11 cellular contexts compared by ENCODE assay signal in the genomic region with DNA sequence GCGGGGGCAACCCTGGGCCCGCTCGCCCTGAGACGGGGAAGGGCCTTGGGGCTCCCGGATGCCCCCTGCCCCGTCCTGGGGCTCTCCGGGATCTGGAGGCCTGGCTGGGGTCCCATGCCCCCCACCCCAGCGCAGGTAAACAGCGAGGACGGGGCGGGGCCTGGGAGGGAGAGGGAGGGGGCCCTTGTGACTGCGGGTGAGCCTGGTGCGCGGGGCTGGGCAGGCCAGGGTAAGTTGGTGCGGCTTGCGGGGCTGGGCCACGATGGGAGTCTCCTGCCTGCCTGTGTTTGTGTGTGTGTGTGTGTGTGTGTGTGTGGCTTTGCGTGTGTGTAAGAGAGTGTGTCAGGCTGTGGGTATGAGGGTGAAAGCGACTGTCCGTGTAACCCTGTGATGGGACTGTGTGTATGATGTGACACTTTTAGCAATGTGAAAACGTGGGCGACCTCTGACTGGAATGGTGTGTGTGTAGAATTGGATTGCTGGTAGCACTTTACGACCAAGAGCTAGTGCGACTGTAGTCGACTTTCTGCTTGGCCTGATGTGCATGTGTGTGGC. TPM values are rescaled to one million over a fixed set of nuclear protein-coding genes. Genes with fewer than 3 reads are reported as not detected.
A peak's percentile ranks its signal among the peaks of the same experiment; 100 is the strongest.
DNase-seq lines count a peak whose midpoint lies in the region; ATAC-seq and TF ChIP-seq lines count a peak whose summit lies in the region.
"Had no signal": no experiment of that assay in that cellular context is flagged by ENCODE, and none has a peak within 500 bp of the region (broad histone marks: within the 10 kb centered on the region; RNA-seq: fewer than 3 reads in every experiment).

No MANE protein-coding gene starts in this region.

- peaks cover 31% of the 10 kb centered on the region for H3K4me1 ChIP-seq in suprapubic skin

- CTCF ChIA-PET in activated CD8-positive, alpha-beta memory T cell treated with anti-CD3 and anti-CD28 coated beads, Interleukin-2, amount 10 ng/mL, durations not matched to agents 7 days and 5 days (lab: Charles Lee): no interaction called here
- CTCF ChIA-PET in activated CD8-positive, alpha-beta T cell treated with anti-CD3 and anti-CD28 coated beads for 36 hours (lab: Charles Lee): no interaction called here
- CTCF ChIA-PET in RWPE1 (lab: Yijun Ruan, JAX): no interaction called here

- H3K9me3 Mint-ChIP-seq in activated CD8-positive, alpha-beta memory T cell treated with anti-CD3 and anti-CD28 coated beads, Interleukin-2, amount 10 ng/mL, durations not matched to agents 7 days and 5 days (ENCODE audit: low read depth): no peaks in the 10 kb centered on the region
- no peaks in the 10 kb centered on the region for H3K9me3 Mint-ChIP-seq in activated CD8-positive, alpha-beta T cell treated with anti-CD3 and anti-CD28 coated beads for 36 hours
- no peaks in the 10 kb centered on the region for H3K9me3 Mint-ChIP-seq in stimulated activated naive B cell treated with anti-CD40 and anti-IgM and Interleukin-4, amounts not matched to agents 10 μg/mL and 1 μg/mL and 100 μg/mL, for 72 hours
- H3K9me3 Mint-ChIP-seq: nephron had no signal

- H3K9me3 ChIP-seq in suprapubic skin: no peaks in the 10 kb centered on the region

- intact Hi-C loops in activated CD8-positive, alpha-beta T cell treated with anti-CD3 and anti-CD28 coated beads for 36 hours (cut with micrococcal nuclease): no loop called here

- no peak for TF ChIP-seq EP300 in suprapubic skin (IDR thresholded peaks at IDR 0.05)

- H3K4me3 Mint-ChIP-seq in activated CD8-positive, alpha-beta memory T cell treated with anti-CD3 and anti-CD28 coated beads, Interleukin-2, amount 10 ng/mL, durations not matched to agents 7 days and 5 days: no peak overlapping the region
- H3K4me3 Mint-ChIP-seq in activated CD8-positive, alpha-beta T cell treated with anti-CD3 and anti-CD28 coated beads for 36 hours: no peak overlapping the region
- no peak overlapping the region for H3K4me3 Mint-ChIP-seq in stimulated activated naive B cell treated with anti-CD40 and anti-IgM and Interleukin-4, amounts not matched to agents 10 μg/mL and 1 μg/mL and 100 μg/mL, for 72 hours

- no peak overlapping the region for H3K27ac Mint-ChIP-seq in activated CD8-positive, alpha-beta memory T cell treated with anti-CD3 and anti-CD28 coated beads, Interleukin-2, amount 10 ng/mL, durations not matched to agents 7 days and 5 days
- H3K27ac Mint-ChIP-seq in activated CD8-positive, alpha-beta T cell treated with anti-CD3 and anti-CD28 coated beads for 36 hours: no peak overlapping the region
- H3K27ac Mint-ChIP-seq in stimulated activated naive B cell treated with anti-CD40 and anti-IgM and Interleukin-4, amounts not matched to agents 10 μg/mL and 1 μg/mL and 100 μg/mL, for 72 hours: no peak overlapping the region
- H3K27ac Mint-ChIP-seq: CD14-positive monocyte, nephron had no signal

- no peak for TF ChIP-seq CTCF in activated CD8-positive, alpha-beta T cell treated with anti-CD3 and anti-CD28 coated beads for 36 hours (IDR thresholded peaks at IDR 0.05)
- TF ChIP-seq CTCF in suprapubic skin (IDR thresholded peaks at IDR 0.05): no peak
- no peak for TF ChIP-seq CTCF in RWPE1 (conservative IDR thresholded peaks at IDR 0.05; ENCODE audit: low read depth)

- H3K27ac ChIP-seq in suprapubic skin (peak overlapping the region; percentile 56), RWPE1 (no peak overlapping the region)

- 14% methylated on average over 8 of the region's 25 CpGs for WGBS in suprapubic skin

- no peaks in the 10 kb centered on the region for H3K36me3 Mint-ChIP-seq in activated CD8-positive, alpha-beta memory T cell treated with anti-CD3 and anti-CD28 coated beads, Interleukin-2, amount 10 ng/mL, durations not matched to agents 7 days and 5 days
- no peaks in the 10 kb centered on the region for H3K36me3 Mint-ChIP-seq in activated CD8-positive, alpha-beta T cell treated with anti-CD3 and anti-CD28 coated beads for 36 hours (ENCODE audit: low read depth)
- no peaks in the 10 kb centered on the region for H3K36me3 Mint-ChIP-seq in stimulated activated naive B cell treated with anti-CD40 and anti-IgM and Interleukin-4, amounts not matched to agents 10 μg/mL and 1 μg/mL and 100 μg/mL, for 72 hours

- H3K36me3 ChIP-seq in suprapubic skin: no peaks in the 10 kb centered on the region

- peak overlapping the region; percentile 37 for H3K4me3 ChIP-seq in iPS-11a (ENCODE audit: low read depth, low read length)
- H3K4me3 ChIP-seq in suprapubic skin: peak overlapping the region; percentile 50

- ATAC-seq in activated CD8-positive, alpha-beta memory T cell treated with anti-CD3 and anti-CD28 coated beads, Interleukin-2, amount 10 ng/mL, durations not matched to agents 7 days and 5 days: peak; percentile 17
- ATAC-seq in activated CD8-positive, alpha-beta T cell treated with anti-CD3 and anti-CD28 coated beads for 36 hours: peak; percentile 7
- no peak for ATAC-seq in stimulated activated naive B cell treated with anti-CD40 and anti-IgM and Interleukin-4, amounts not matched to agents 10 μg/mL and 1 μg/mL and 100 μg/mL, for 72 hours (replicated peaks)

- no peak for TF ChIP-seq POLR2A in suprapubic skin (IDR thresholded peaks at IDR 0.05)

- POLR2A ChIA-PET in activated CD8-positive, alpha-beta T cell treated with anti-CD3 and anti-CD28 coated beads for 36 hours (lab: Charles Lee): interaction anchor here (1.1 kb wide), 1 partner anchor 314 kb away, joined by 3 read pairs; no protein-coding TSS in a partner anchor
- POLR2A ChIA-PET in RWPE1 (lab: Yijun Ruan, JAX; ENCODE audit: low non-redundant PET): no interaction called here

- peaks cover 7% of the 10 kb centered on the region for H3K4me1 Mint-ChIP-seq in activated CD8-positive, alpha-beta memory T cell treated with anti-CD3 and anti-CD28 coated beads, Interleukin-2, amount 10 ng/mL, durations not matched to agents 7 days and 5 days
- peaks cover 7% of the 10 kb centered on the region for H3K4me1 Mint-ChIP-seq in activated CD8-positive, alpha-beta T cell treated with anti-CD3 and anti-CD28 coated beads for 36 hours (ENCODE audit: low read depth)
- peaks cover 6 to 12% of the 10 kb centered on the region in 2 donors for H3K4me1 Mint-ChIP-seq in stimulated activated naive B cell treated with anti-CD40 and anti-IgM and Interleukin-4, amounts not matched to agents 10 μg/mL and 1 μg/mL and 100 μg/mL, for 72 hours

- peaks cover 28% of the 10 kb centered on the region for H3K27me3 Mint-ChIP-seq in activated CD8-positive, alpha-beta memory T cell treated with anti-CD3 and anti-CD28 coated beads, Interleukin-2, amount 10 ng/mL, durations not matched to agents 7 days and 5 days
- peaks cover 23% of the 10 kb centered on the region for H3K27me3 Mint-ChIP-seq in activated CD8-positive, alpha-beta T cell treated with anti-CD3 and anti-CD28 coated beads for 36 hours
- peaks cover 32 to 38% of the 10 kb centered on the region in 2 donors for H3K27me3 Mint-ChIP-seq in stimulated activated naive B cell treated with anti-CD40 and anti-IgM and Interleukin-4, amounts not matched to agents 10 μg/mL and 1 μg/mL and 100 μg/mL, for 72 hours

- no peak for DNase-seq in activated CD8-positive, alpha-beta memory T cell treated with anti-CD3 and anti-CD28 coated beads, Interleukin-2, amount 10 ng/mL, durations not matched to agents 7 days and 5 days
- DNase-seq in activated CD8-positive, alpha-beta memory T cell treated with anti-CD3 and anti-CD28 coated beads for 24 hours: no peak
- DNase-seq in activated CD8-positive, alpha-beta T cell treated with anti-CD3 and anti-CD28 coated beads for 36 hours: no peak
- no peak for DNase-seq in suprapubic skin (ENCODE audit: low spot score in 2 of 2)
- DNase-seq in RWPE1 (ENCODE audit: low spot score): no peak
- no peak for DNase-seq in stimulated activated naive B cell treated with anti-CD40 and anti-IgM and Interleukin-4, amounts not matched to agents 10 μg/mL and 1 μg/mL and 100 μg/mL, for 72 hours
- DNase-seq in pons (ENCODE audit: low spot score): no peak
- DNase-seq: cerebellar nuclear complex had no signal

- H3K27me3 ChIP-seq in suprapubic skin: peaks cover 22% of the 10 kb centered on the region

RNA-seq across cellular contexts. Expression of gene KLC3, which starts 0.4 kb away (rescaled TPM):
- total RNA-seq in activated CD8-positive, alpha-beta memory T cell treated with anti-CD3 and anti-CD28 coated beads, Interleukin-2, amount 10 ng/mL, durations not matched to agents 7 days and 5 days: not detected
- total RNA-seq in activated CD8-positive, alpha-beta T cell treated with anti-CD3 and anti-CD28 coated beads for 36 hours: not detected
- total RNA-seq in suprapubic skin: 100 to 1,000 TPM in 3 of 4 donors, 10 to 100 TPM in 1; 73.4 to 132 (median 109) TPM

RNA-seq across cellular contexts. Expression of gene CKM, which starts 18.3 kb away (rescaled TPM):
- total RNA-seq in activated CD8-positive, alpha-beta memory T cell treated with anti-CD3 and anti-CD28 coated beads, Interleukin-2, amount 10 ng/mL, durations not matched to agents 7 days and 5 days: not detected
- not detected for total RNA-seq in activated CD8-positive, alpha-beta T cell treated with anti-CD3 and anti-CD28 coated beads for 36 hours
- not detected for total RNA-seq in suprapubic skin

RNA-seq across cellular contexts. Expression of gene ERCC2, which starts 29.4 kb away (rescaled TPM):
- 10 to 100 TPM; 26.1 to 26.8 TPM for total RNA-seq in activated CD8-positive, alpha-beta memory T cell treated with anti-CD3 and anti-CD28 coated beads, Interleukin-2, amount 10 ng/mL, durations not matched to agents 7 days and 5 days
- 10 to 100 TPM; 23.2 to 25.6 TPM for total RNA-seq in activated CD8-positive, alpha-beta T cell treated with anti-CD3 and anti-CD28 coated beads for 36 hours
- total RNA-seq in suprapubic skin: 10 to 100 TPM; 10.2 to 22.3 (median 14.1) TPM

Comparison
In these comparisons a context has a peak if more than half of its experiments do, and no peak if none do; other contexts are left out.
1. ATAC-seq: peak in activated CD8-positive, alpha-beta memory T cell treated with anti-CD3 and anti-CD28 coated beads, Interleukin-2, amount 10 ng/mL, durations not matched to agents 7 days and 5 days (single experiment) and activated CD8-positive, alpha-beta T cell treated with anti-CD3 and anti-CD28 coated beads for 36 hours (single experiment); none in stimulated activated naive B cell treated with anti-CD40 and anti-IgM and Interleukin-4, amounts not matched to agents 10 μg/mL and 1 μg/mL and 100 μg/mL, for 72 hours (0 of 2).
2. RNA of gene KLC3, which starts 0.4 kb away (total RNA-seq): 73.4 to 132 TPM in suprapubic skin; not detected in activated CD8-positive, alpha-beta memory T cell treated with anti-CD3 and anti-CD28 coated beads, Interleukin-2, amount 10 ng/mL, durations not matched to agents 7 days and 5 days and not detected in activated CD8-positive, alpha-beta T cell treated with anti-CD3 and anti-CD28 coated beads for 36 hours; every median in the first group is over 10 times any median in the second.